8 cellular contexts compared by ENCODE assay signal in the genomic region with DNA sequence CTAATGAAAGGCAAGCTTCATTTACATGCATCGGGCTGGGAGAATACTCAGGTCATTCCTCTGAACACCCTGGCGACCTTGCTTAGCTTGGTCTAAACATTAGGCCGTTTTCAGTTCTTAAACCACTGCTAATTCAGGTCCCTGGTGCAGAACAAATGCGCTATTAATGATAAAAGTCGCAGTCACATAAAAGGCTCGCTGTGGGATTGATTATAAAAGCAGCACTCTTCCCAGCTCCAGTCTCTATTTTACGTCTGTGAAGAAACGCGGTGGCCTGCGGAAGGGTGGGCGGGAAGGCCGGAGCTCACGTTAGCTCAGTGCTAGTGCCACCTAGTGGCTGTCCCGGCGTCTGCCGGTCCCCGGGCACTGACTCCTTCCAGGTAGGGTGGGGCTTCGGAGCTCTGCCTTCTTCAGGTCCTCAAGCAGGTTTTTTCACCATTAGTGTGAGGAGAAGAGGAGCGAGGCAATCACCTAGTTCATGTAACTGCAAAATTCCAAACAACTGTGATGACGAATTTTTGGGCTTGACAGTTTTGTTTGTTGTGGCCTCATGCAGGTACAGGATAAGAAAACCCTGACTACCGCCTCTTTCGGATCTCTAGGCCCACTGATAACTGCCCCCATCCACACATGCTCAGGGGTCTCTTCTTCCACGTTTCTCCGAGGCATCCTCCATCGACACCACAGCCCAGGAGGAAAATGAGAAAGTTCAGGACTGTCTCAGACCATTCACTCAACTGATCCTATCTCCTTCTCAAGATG.
A peak's percentile ranks its signal among the peaks of the same experiment; 100 is the strongest.
DNase-seq lines count a peak whose midpoint lies in the region; TF ChIP-seq lines count a peak whose summit lies in the region.

No MANE protein-coding gene starts in this region.

- no peak overlapping the region for H3K27ac Mint-ChIP-seq in activated naive CD4-positive, alpha-beta T cell treated with anti-CD3 and anti-CD28 coated beads, Interleukin-2, amount 10 ng/mL, durations not matched to agents 7 days and 5 days
- no peak overlapping the region for H3K27ac Mint-ChIP-seq in type B pancreatic cell

- no peaks in the 10 kb centered on the region for H3K36me3 ChIP-seq in parathyroid adenoma (ENCODE audit: control insufficient read depth, insufficient read depth, low read length)

- H3K27me3 Mint-ChIP-seq in activated naive CD4-positive, alpha-beta T cell treated with anti-CD3 and anti-CD28 coated beads, Interleukin-2, amount 10 ng/mL, durations not matched to agents 7 days and 5 days = peaks cover 51% of the 10 kb centered on the region
- peaks cover 17% of the 10 kb centered on the region for H3K27me3 Mint-ChIP-seq in type B pancreatic cell

- no peaks in the 10 kb centered on the region for H3K79me2 ChIP-seq in parathyroid adenoma

- no peaks in the 10 kb centered on the region for H3K9me3 ChIP-seq in parathyroid adenoma (ENCODE audit: control insufficient read depth, low read length)

- H3K4me3 Mint-ChIP-seq in activated naive CD4-positive, alpha-beta T cell treated with anti-CD3 and anti-CD28 coated beads, Interleukin-2, amount 10 ng/mL, durations not matched to agents 7 days and 5 days = no peak overlapping the region
- peak overlapping the region; percentile 74 for H3K4me3 Mint-ChIP-seq in type B pancreatic cell

- H3K4me1 ChIP-seq in parathyroid adenoma = no peaks in the 10 kb centered on the region

- peak; percentile 49 for TF ChIP-seq CTCF in parathyroid adenoma (IDR thresholded peaks at IDR 0.05)
- peak; percentile 98 for TF ChIP-seq CTCF in type B pancreatic cell (conservative IDR thresholded peaks at IDR 0.05)

- peak overlapping the region; percentile 48 for H3K4me2 ChIP-seq in parathyroid adenoma (ENCODE audit: low read length)

- peaks cover 24% of the 10 kb centered on the region for H3K4me1 Mint-ChIP-seq in activated naive CD4-positive, alpha-beta T cell treated with anti-CD3 and anti-CD28 coated beads, Interleukin-2, amount 10 ng/mL, durations not matched to agents 7 days and 5 days
- peaks cover 9% of the 10 kb centered on the region for H3K4me1 Mint-ChIP-seq in type B pancreatic cell (ENCODE audit: unreplicated experiment)

- no peaks in the 10 kb centered on the region for H3K27me3 ChIP-seq in parathyroid adenoma (ENCODE audit: control insufficient read depth, insufficient read depth, low read length)

- H3K27ac ChIP-seq in parathyroid adenoma = no peak overlapping the region

- H3K9ac ChIP-seq in parathyroid adenoma = no peak overlapping the region

- intact Hi-C loops in head of caudate nucleus (cut with DNase I) = no loop called here

- CTCF ChIA-PET in activated naive CD4-positive, alpha-beta T cell treated with anti-CD3 and anti-CD28 coated beads, Interleukin-2, amount 10 ng/mL, durations not matched to agents 7 days and 5 days (lab: Charles Lee) = interaction anchor here (0.6 to 2.4 kb wide), 48 partner anchors 8 to 299 kb away, joined by 3 to 20 read pairs (median 4); no protein-coding TSS in a partner anchor

- DNase-seq in SIG-M5 treated with dmso at 0.1 percent for 504 hours (lab: John Stamatoyannopoulos, UW; ENCODE audit: unreplicated experiment) (peak; percentile 45), SIG-M5 (lab: John Stamatoyannopoulos, UW) (no peak), HuH-7.5 (ENCODE audit: low spot score) (peak; percentile 41), SK-N-DZ (ENCODE audit: low spot score) (peak; percentile 60), head of caudate nucleus (peak; percentile 56 to 91 (median 80)), type B pancreatic cell (ENCODE audit: extremely low spot score, unreplicated experiment) (peak; percentile 89)
- DNase-seq in activated naive CD4-positive, alpha-beta T cell treated with anti-CD3 and anti-CD28 coated beads, Interleukin-2, amount 10 ng/mL, durations not matched to agents 7 days and 5 days = peak; percentile 78

- peaks cover 1% of the 10 kb centered on the region for H3K36me3 Mint-ChIP-seq in activated naive CD4-positive, alpha-beta T cell treated with anti-CD3 and anti-CD28 coated beads, Interleukin-2, amount 10 ng/mL, durations not matched to agents 7 days and 5 days
- no peaks in the 10 kb centered on the region for H3K36me3 Mint-ChIP-seq in type B pancreatic cell

- H3K4me3 ChIP-seq in parathyroid adenoma (ENCODE audit: low read depth, low read length) = no peak overlapping the region

- peaks cover 17% of the 10 kb centered on the region for H3K9me3 Mint-ChIP-seq in activated naive CD4-positive, alpha-beta T cell treated with anti-CD3 and anti-CD28 coated beads, Interleukin-2, amount 10 ng/mL, durations not matched to agents 7 days and 5 days
- H3K9me3 Mint-ChIP-seq in type B pancreatic cell = no peaks in the 10 kb centered on the region

- H2AFZ ChIP-seq in parathyroid adenoma = peak overlapping the region; percentile 67
